1 cellular context compared by ENCODE assay signal in genomic region chr12:112087055-112087850, GRCh38.
TF ChIP-seq lines count a peak whose summit lies in the region.

No MANE protein-coding gene starts in this region.

TF ChIP-seq in HepG2, 621 proteins besides CTCF, POLR2A, EP300 and RAD21:
- TF ChIP-seq ZBTB39 (CRISPR knock-in tag; IDR thresholded peaks at IDR 0.05) (no peak), HDAC6 (IDR thresholded peaks at IDR 0.05; ENCODE audit: low read depth, low read length) (no peak), TERF1 (CRISPR knock-in tag; IDR thresholded peaks at IDR 0.05) (no peak), ZNF879 (CRISPR knock-in tag; IDR thresholded peaks at IDR 0.05) (no peak), FOXP1 (IDR thresholded peaks at IDR 0.05) (no peak), FOXP1 (CRISPR knock-in tag; IDR thresholded peaks at IDR 0.05) (no peak), TAF15 (IDR thresholded peaks at IDR 0.05; ENCODE audit: low read depth, low read length, poor library complexity, severe bottlenecking) (no peak), ZNF607 (CRISPR knock-in tag; IDR thresholded peaks at IDR 0.05; ENCODE audit: borderline replicate concordance) (no peak), ZNF546 (CRISPR knock-in tag; conservative IDR thresholded peaks at IDR 0.05) (no peak), MATR3 (CRISPR knock-in tag; IDR thresholded peaks at IDR 0.05) (no peak)
